ENCODE assay signal across 1 cellular context in the genomic region with DNA sequence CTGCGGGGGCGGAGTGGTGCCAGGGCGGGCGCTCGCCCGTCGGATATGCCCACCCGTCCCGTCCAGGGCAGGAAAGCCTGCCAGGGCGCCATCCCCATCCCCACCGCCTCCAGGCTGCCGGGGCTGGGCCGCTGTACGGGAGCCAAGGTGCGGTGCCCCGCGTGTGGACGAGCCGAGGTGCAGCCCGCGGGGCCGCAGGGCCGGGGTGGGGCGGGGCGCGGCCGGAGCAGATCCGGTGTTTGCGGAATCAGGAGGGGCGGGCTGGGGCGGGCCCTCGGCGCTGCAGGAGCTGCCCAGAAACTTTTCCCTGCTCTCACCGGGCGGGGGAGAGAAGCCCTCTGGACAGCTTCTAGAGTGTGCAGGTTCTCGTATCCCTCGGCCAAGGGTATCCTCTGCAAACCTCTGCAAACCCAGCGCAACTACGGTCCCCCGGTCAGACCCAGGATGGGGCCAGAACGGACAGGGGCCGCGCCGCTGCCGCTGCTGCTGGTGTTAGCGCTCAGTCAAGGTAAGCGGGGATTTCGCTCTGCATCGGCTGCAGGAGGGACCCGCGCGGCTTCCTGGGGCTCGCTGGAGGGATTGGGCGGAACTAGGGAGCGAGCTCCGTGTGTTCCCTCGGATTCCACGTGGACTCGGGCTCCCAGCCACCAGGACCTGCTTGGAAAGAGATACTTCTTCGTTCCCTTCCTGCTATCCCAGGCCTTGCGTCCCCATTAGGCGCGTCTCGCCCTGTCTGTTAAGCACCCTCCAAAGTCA.
A peak's percentile ranks its signal among the peaks of the same experiment; 100 is the strongest.
TF ChIP-seq lines count a peak whose summit lies in the region.

A gene (plus strand): TSS at position 328 of the 756 bp plus-strand sequence. CDS start 117 bp downstream, at position 445.

TF ChIP-seq in HepG2, 621 proteins besides CTCF, POLR2A, EP300 and RAD21 (continued from another document and continues in another):
- TF ChIP-seq, protein P1, sequence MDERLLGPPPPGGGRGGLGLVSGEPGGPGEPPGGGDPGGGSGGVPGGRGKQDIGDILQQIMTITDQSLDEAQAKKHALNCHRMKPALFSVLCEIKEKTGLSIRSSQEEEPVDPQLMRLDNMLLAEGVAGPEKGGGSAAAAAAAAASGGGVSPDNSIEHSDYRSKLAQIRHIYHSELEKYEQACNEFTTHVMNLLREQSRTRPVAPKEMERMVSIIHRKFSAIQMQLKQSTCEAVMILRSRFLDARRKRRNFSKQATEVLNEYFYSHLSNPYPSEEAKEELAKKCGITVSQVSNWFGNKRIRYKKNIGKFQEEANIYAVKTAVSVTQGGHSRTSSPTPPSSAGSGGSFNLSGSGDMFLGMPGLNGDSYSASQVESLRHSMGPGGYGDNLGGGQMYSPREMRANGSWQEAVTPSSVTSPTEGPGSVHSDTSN (CRISPR knock-in tag; IDR thresholded peaks at IDR 0.05): no peak
- peak; percentile 95 for TF ChIP-seq HNRNPLL (IDR thresholded peaks at IDR 0.05; ENCODE audit: low read depth, low read length, poor library complexity, severe bottlenecking)
- TF ChIP-seq ZNF768 (CRISPR knock-in tag; IDR thresholded peaks at IDR 0.05): no peak
- peak; percentile 53; the same call in 1 of the 2 replicates for TF ChIP-seq YEATS4 (CRISPR knock-in tag; IDR thresholded peaks at IDR 0.05; ENCODE audit: borderline replicate concordance)
- TF ChIP-seq, protein P2, sequence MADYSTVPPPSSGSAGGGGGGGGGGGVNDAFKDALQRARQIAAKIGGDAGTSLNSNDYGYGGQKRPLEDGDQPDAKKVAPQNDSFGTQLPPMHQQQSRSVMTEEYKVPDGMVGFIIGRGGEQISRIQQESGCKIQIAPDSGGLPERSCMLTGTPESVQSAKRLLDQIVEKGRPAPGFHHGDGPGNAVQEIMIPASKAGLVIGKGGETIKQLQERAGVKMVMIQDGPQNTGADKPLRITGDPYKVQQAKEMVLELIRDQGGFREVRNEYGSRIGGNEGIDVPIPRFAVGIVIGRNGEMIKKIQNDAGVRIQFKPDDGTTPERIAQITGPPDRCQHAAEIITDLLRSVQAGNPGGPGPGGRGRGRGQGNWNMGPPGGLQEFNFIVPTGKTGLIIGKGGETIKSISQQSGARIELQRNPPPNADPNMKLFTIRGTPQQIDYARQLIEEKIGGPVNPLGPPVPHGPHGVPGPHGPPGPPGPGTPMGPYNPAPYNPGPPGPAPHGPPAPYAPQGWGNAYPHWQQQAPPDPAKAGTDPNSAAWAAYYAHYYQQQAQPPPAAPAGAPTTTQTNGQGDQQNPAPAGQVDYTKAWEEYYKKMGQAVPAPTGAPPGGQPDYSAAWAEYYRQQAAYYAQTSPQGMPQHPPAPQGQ (CRISPR knock-in tag; IDR thresholded peaks at IDR 0.05; ENCODE audit: borderline replicate concordance): no peak
- TF ChIP-seq ZNF562 (CRISPR knock-in tag; IDR thresholded peaks at IDR 0.05; ENCODE audit: borderline replicate concordance): no peak
- TF ChIP-seq HMG20A (CRISPR knock-in tag; IDR thresholded peaks at IDR 0.05; ENCODE audit: borderline replicate concordance): no peak
- TF ChIP-seq, protein P3, sequence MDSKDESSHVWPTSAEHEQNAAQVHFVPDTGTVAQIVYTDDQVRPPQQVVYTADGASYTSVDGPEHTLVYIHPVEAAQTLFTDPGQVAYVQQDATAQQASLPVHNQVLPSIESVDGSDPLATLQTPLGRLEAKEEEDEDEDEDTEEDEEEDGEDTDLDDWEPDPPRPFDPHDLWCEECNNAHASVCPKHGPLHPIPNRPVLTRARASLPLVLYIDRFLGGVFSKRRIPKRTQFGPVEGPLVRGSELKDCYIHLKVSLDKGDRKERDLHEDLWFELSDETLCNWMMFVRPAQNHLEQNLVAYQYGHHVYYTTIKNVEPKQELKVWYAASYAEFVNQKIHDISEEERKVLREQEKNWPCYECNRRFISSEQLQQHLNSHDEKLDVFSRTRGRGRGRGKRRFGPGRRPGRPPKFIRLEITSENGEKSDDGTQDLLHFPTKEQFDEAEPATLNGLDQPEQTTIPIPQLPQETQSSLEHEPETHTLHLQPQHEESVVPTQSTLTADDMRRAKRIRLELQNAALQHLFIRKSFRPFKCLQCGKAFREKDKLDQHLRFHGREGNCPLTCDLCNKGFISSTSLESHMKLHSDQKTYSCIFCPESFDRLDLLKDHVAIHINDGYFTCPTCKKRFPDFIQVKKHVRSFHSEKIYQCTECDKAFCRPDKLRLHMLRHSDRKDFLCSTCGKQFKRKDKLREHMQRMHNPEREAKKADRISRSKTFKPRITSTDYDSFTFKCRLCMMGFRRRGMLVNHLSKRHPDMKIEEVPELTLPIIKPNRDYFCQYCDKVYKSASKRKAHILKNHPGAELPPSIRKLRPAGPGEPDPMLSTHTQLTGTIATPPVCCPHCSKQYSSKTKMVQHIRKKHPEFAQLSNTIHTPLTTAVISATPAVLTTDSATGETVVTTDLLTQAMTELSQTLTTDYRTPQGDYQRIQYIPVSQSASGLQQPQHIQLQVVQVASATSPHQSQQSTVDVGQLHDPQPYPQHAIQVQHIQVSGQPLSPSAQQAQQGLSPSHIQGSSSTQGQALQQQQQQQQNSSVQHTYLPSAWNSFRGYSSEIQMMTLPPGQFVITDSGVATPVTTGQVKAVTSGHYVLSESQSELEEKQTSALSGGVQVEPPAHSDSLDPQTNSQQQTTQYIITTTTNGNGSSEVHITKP (CRISPR knock-in tag; IDR thresholded peaks at IDR 0.05; ENCODE audit: low read depth): 0 out of 2 replicates have a peak, but pooled peaks have one; percentile 31
- peak; percentile 51; the same call in 1 of the 2 replicates for TF ChIP-seq SOX5 (CRISPR knock-in tag; IDR thresholded peaks at IDR 0.05; ENCODE audit: borderline replicate concordance)
- TF ChIP-seq RELA (CRISPR knock-in tag; IDR thresholded peaks at IDR 0.05): no peak
- TF ChIP-seq SMC3 (IDR thresholded peaks at IDR 0.05; ENCODE audit: low read length): no peak
- no peak; the same call in 1 of the 2 replicates for TF ChIP-seq AKAP8 (CRISPR knock-in tag; IDR thresholded peaks at IDR 0.05)
- TF ChIP-seq, protein P4, sequence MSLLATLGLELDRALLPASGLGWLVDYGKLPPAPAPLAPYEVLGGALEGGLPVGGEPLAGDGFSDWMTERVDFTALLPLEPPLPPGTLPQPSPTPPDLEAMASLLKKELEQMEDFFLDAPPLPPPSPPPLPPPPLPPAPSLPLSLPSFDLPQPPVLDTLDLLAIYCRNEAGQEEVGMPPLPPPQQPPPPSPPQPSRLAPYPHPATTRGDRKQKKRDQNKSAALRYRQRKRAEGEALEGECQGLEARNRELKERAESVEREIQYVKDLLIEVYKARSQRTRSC (CRISPR knock-in tag; IDR thresholded peaks at IDR 0.05; ENCODE audit: low read depth): no peak
- TF ChIP-seq, protein P5, sequence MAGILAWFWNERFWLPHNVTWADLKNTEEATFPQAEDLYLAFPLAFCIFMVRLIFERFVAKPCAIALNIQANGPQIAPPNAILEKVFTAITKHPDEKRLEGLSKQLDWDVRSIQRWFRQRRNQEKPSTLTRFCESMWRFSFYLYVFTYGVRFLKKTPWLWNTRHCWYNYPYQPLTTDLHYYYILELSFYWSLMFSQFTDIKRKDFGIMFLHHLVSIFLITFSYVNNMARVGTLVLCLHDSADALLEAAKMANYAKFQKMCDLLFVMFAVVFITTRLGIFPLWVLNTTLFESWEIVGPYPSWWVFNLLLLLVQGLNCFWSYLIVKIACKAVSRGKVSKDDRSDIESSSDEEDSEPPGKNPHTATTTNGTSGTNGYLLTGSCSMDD (CRISPR knock-in tag; IDR thresholded peaks at IDR 0.05): no peak
- 0 out of 2 replicates have a peak, but pooled peaks have one; percentile 27 for TF ChIP-seq ZNF143 (CRISPR knock-in tag; IDR thresholded peaks at IDR 0.05)
- TF ChIP-seq, protein P6, sequence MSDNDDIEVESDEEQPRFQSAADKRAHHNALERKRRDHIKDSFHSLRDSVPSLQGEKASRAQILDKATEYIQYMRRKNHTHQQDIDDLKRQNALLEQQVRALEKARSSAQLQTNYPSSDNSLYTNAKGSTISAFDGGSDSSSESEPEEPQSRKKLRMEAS (IDR thresholded peaks at IDR 0.05): peak; percentile 57
- peak; percentile 42; the same call in 1 of the 2 replicates for TF ChIP-seq DMAP1 (CRISPR knock-in tag; IDR thresholded peaks at IDR 0.05)
- TF ChIP-seq, protein P7, sequence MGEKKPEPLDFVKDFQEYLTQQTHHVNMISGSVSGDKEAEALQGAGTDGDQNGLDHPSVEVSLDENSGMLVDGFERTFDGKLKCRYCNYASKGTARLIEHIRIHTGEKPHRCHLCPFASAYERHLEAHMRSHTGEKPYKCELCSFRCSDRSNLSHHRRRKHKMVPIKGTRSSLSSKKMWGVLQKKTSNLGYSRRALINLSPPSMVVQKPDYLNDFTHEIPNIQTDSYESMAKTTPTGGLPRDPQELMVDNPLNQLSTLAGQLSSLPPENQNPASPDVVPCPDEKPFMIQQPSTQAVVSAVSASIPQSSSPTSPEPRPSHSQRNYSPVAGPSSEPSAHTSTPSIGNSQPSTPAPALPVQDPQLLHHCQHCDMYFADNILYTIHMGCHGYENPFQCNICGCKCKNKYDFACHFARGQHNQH (CRISPR knock-in tag; IDR thresholded peaks at IDR 0.05): peak; percentile 56
- no peak for TF ChIP-seq ZFP62 (CRISPR knock-in tag; IDR thresholded peaks at IDR 0.05)
- TF ChIP-seq ATAD3A (CRISPR knock-in tag; IDR thresholded peaks at IDR 0.05): no peak
- TF ChIP-seq TEAD3 (CRISPR knock-in tag; optimal IDR thresholded peaks at IDR 0.05; ENCODE audit: borderline replicate concordance): no peak
- no peak for TF ChIP-seq CREB1 (IDR thresholded peaks at IDR 0.05)
- no peak for TF ChIP-seq CREB1 (CRISPR knock-in tag; IDR thresholded peaks at IDR 0.05)
- no peak for TF ChIP-seq ZNF326 (CRISPR knock-in tag; IDR thresholded peaks at IDR 0.05; ENCODE audit: borderline replicate concordance)
- 0 out of 2 replicates have a peak, but pooled peaks have one; percentile 19 for TF ChIP-seq TARDBP (CRISPR knock-in tag; IDR thresholded peaks at IDR 0.05)
- no peak for TF ChIP-seq HNF4G (IDR thresholded peaks at IDR 0.05; ENCODE audit: borderline replicate concordance, low read depth, low read length)
- TF ChIP-seq HNF4G (CRISPR knock-in tag; IDR thresholded peaks at IDR 0.05; ENCODE audit: borderline replicate concordance, low read depth): no peak
- TF ChIP-seq ZNF619 (CRISPR knock-in tag; IDR thresholded peaks at IDR 0.05): no peak
- TF ChIP-seq ZNF331 (CRISPR knock-in tag; IDR thresholded peaks at IDR 0.05): peak; percentile 5; the same call in 1 of the 2 replicates
- TF ChIP-seq MZF1 (CRISPR knock-in tag; IDR thresholded peaks at IDR 0.05; ENCODE audit: borderline replicate concordance): no peak
- no peak for TF ChIP-seq NCOA5 (CRISPR knock-in tag; IDR thresholded peaks at IDR 0.05)
- peak; percentile 66; the same call in 1 of the 2 replicates for TF ChIP-seq KMT2B (CRISPR knock-in tag; IDR thresholded peaks at IDR 0.05)
- no peak for TF ChIP-seq CBFB (CRISPR knock-in tag; IDR thresholded peaks at IDR 0.05)
- no peak for TF ChIP-seq NONO (IDR thresholded peaks at IDR 0.05)
- TF ChIP-seq NONO (CRISPR knock-in tag; conservative IDR thresholded peaks at IDR 0.05): no peak; the same call in 1 of the 2 replicates
- TF ChIP-seq ZNF180 (CRISPR knock-in tag; IDR thresholded peaks at IDR 0.05; ENCODE audit: borderline replicate concordance, low read depth): no peak
- TF ChIP-seq BORCS8-MEF2B (CRISPR knock-in tag; IDR thresholded peaks at IDR 0.05): no peak
- TF ChIP-seq, protein P8, sequence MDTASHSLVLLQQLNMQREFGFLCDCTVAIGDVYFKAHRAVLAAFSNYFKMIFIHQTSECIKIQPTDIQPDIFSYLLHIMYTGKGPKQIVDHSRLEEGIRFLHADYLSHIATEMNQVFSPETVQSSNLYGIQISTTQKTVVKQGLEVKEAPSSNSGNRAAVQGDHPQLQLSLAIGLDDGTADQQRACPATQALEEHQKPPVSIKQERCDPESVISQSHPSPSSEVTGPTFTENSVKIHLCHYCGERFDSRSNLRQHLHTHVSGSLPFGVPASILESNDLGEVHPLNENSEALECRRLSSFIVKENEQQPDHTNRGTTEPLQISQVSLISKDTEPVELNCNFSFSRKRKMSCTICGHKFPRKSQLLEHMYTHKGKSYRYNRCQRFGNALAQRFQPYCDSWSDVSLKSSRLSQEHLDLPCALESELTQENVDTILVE (CRISPR knock-in tag; IDR thresholded peaks at IDR 0.05): no peak
- TF ChIP-seq PRPF4 (IDR thresholded peaks at IDR 0.05; ENCODE audit: low read depth, low read length, poor library complexity, severe bottlenecking): no peak
- no peak for TF ChIP-seq FOSL2 (CRISPR knock-in tag; IDR thresholded peaks at IDR 0.05)
- no peak for TF ChIP-seq RORA (CRISPR knock-in tag; IDR thresholded peaks at IDR 0.05)
- no peak for TF ChIP-seq ZNF17 (CRISPR knock-in tag; IDR thresholded peaks at IDR 0.05)
- TF ChIP-seq ZBTB1 (CRISPR knock-in tag; IDR thresholded peaks at IDR 0.05; ENCODE audit: borderline replicate concordance): no peak
- TF ChIP-seq, protein P9, sequence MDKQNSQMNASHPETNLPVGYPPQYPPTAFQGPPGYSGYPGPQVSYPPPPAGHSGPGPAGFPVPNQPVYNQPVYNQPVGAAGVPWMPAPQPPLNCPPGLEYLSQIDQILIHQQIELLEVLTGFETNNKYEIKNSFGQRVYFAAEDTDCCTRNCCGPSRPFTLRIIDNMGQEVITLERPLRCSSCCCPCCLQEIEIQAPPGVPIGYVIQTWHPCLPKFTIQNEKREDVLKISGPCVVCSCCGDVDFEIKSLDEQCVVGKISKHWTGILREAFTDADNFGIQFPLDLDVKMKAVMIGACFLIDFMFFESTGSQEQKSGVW (CRISPR knock-in tag; IDR thresholded peaks at IDR 0.05; ENCODE audit: borderline replicate concordance): no peak
- peak; percentile 61; the same call in 1 of the 2 replicates for TF ChIP-seq ZNF670 (CRISPR knock-in tag; IDR thresholded peaks at IDR 0.05; ENCODE audit: borderline replicate concordance)
- TF ChIP-seq ZNF709 (CRISPR knock-in tag; IDR thresholded peaks at IDR 0.05): peak; percentile 81
- no peak for TF ChIP-seq NR3C1 (CRISPR knock-in tag; IDR thresholded peaks at IDR 0.05)
- TF ChIP-seq, protein P10, sequence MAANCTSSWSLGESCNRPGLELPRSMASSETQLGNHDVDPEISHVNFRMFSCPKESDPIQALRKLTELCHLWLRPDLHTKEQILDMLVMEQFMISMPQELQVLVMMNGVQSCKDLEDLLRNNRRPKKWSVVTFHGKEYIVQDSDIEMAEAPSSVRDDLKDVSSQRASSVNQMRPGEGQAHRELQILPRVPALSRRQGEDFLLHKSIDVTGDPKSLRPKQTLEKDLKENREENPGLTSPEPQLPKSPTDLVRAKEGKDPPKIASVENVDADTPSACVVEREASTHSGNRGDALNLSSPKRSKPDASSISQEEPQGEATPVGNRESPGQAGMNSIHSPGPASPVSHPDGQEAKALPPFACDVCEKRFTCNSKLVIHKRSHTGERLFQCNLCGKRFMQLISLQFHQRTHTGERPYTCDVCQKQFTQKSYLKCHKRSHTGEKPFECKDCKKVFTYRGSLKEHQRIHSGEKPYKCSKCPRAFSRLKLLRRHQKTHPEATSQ (CRISPR knock-in tag; IDR thresholded peaks at IDR 0.05; ENCODE audit: borderline replicate concordance): 0 out of 2 replicates have a peak, but pooled peaks have one; percentile 53
- TF ChIP-seq RFX5 (IDR thresholded peaks at IDR 0.05; ENCODE audit: low read depth, low read length): no peak
- no peak for TF ChIP-seq HOXA7 (CRISPR knock-in tag; IDR thresholded peaks at IDR 0.05)
- TF ChIP-seq, protein P11, sequence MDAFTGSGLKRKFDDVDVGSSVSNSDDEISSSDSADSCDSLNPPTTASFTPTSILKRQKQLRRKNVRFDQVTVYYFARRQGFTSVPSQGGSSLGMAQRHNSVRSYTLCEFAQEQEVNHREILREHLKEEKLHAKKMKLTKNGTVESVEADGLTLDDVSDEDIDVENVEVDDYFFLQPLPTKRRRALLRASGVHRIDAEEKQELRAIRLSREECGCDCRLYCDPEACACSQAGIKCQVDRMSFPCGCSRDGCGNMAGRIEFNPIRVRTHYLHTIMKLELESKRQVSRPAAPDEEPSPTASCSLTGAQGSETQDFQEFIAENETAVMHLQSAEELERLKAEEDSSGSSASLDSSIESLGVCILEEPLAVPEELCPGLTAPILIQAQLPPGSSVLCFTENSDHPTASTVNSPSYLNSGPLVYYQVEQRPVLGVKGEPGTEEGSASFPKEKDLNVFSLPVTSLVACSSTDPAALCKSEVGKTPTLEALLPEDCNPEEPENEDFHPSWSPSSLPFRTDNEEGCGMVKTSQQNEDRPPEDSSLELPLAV (CRISPR knock-in tag; conservative IDR thresholded peaks at IDR 0.05; ENCODE audit: low read depth): no peak
